2 cellular contexts compared by ENCODE assay signal in the genomic region with DNA sequence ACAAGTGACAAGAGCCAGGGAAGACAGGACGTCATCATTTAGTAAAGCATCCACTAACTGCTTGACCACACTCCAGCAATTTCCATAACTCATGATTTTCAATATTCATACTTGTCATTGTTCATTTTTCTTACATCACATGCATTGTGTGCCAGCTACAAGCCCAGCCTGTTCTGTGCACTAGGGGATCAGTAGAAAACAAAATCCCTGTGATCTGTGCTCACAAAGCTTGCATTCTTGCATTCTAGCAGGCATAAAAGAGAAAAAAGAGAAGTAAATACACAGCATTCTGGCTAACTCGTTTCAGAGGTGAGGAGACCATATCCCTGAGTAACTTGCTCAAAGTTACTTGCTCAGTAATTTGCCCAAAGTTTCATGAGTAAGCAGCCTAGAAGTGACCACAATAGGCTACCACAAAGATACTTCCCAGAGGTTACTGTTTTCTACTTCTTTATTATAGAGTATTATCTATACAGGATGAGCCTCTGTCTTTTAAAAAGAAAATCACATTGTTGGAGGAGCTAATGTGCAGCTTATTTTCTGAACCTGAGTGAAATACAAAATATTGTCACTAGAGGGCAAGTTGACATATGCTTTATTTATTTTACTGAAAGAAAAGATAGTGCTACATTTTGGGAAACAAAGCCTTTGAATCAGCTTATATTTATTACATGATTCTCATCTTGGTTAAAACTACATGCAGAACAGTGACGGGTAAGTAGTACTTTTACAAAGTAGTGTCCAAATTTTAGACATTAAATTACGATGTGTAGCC.
TF ChIP-seq lines count a peak whose summit lies in the region.

No MANE protein-coding gene starts in this region.

TF ChIP-seq in endothelial cell of umbilical vein, 7 proteins besides CTCF, POLR2A, EP300 and RAD21:
- TF ChIP-seq FOS (IDR thresholded peaks at IDR 0.05; ENCODE audit: borderline replicate concordance, insufficient read depth, low read length) = no peak
- TF ChIP-seq, protein P1, sequence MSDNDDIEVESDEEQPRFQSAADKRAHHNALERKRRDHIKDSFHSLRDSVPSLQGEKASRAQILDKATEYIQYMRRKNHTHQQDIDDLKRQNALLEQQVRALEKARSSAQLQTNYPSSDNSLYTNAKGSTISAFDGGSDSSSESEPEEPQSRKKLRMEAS (IDR thresholded peaks at IDR 0.05; ENCODE audit: insufficient read depth, insufficient read length) = no peak
- TF ChIP-seq EZH2 (IDR thresholded peaks at IDR 0.05; ENCODE audit: borderline replicate concordance, low read depth, low read length, severe bottlenecking) = no peak
- TF ChIP-seq POLR2AphosphoS5 (IDR thresholded peaks at IDR 0.05; ENCODE audit: insufficient read depth, low read depth, low read length) = no peak
- no peak for TF ChIP-seq GATA2 (IDR thresholded peaks at IDR 0.05; ENCODE audit: insufficient read depth, insufficient read length, low read depth, low read length)
- no peak for TF ChIP-seq JUN (IDR thresholded peaks at IDR 0.05; ENCODE audit: borderline replicate concordance, insufficient read depth, insufficient read length, low read depth)
- no peak for TF ChIP-seq MYC (IDR thresholded peaks at IDR 0.05; ENCODE audit: low read depth, low read length)
TF ChIP-seq in endothelial cell of umbilical vein: peak in this region for 0.

TF ChIP-seq in neural cell, 6 proteins besides CTCF, POLR2A, EP300 and RAD21:
- TF ChIP-seq SMC3 (conservative IDR thresholded peaks at IDR 0.05; ENCODE audit: poor library complexity) (peak; percentile 77), EZH2 (IDR thresholded peaks at IDR 0.05; ENCODE audit: borderline replicate concordance, insufficient read depth, low read length, poor library complexity, severe bottlenecking) (no peak)
